Comparison of ENCODE assay signal across 19 cellular contexts in genomic region chr11:121533556-121534050, GRCh38.
DNase-seq lines count a peak whose midpoint lies in the region; ATAC-seq and TF ChIP-seq lines count a peak whose summit lies in the region.
"Had no signal": no experiment of that assay in that cellular context is flagged by ENCODE, and none has a peak within 500 bp of the region (broad histone marks: within the 10 kb centered on the region; RNA-seq: fewer than 3 reads in every experiment).

No MANE protein-coding gene starts in this region.

- DNase-seq in DMS153 treated with DMSO at 0.1 percent for 48 hours (lab: John Stamatoyannopoulos, UW; ENCODE audit: unreplicated experiment) (peak; percentile 13), DMS153 (lab: John Stamatoyannopoulos, UW) (no peak), T-helper 17 cell (no peak), endodermal cell (no peak), NCI-H2081 treated with DMSO at 0.1 percent for 48 hours (lab: John Stamatoyannopoulos, UW) (no peak)
- DNase-seq in CD8-positive, alpha-beta memory T cell = no peak
- DNase-seq: 8988T; activated CD4-positive, alpha-beta T cell treated with anti-CD3 and anti-CD28 coated beads for 4 hours; effector CD4-positive, alpha-beta T cell; GDM1; naive B cell; NCI-H187; stimulated activated CD4-positive, alpha-beta T cell treated with anti-CD3 and anti-CD28 coated beads, Interleukin-12 subunit alpha, Interleukin-12 subunit beta, amount 100 ng/mL, for 4 hours; T-helper 2 cell had no signal

- CTCF ChIA-PET in CD8-positive, alpha-beta memory T cell (lab: Charles Lee) = no interaction called here

- H3K4me1 Mint-ChIP-seq in CD8-positive, alpha-beta memory T cell = peaks cover 31 to 39% (median 37%) of the 10 kb centered on the region in 3 donors
- H3K4me1 Mint-ChIP-seq in T-helper 17 cell (peaks cover 22% of the 10 kb centered on the region), endodermal cell (peaks cover 9% of the 10 kb centered on the region)
- H3K4me1 Mint-ChIP-seq: CD14-positive monocyte had no signal

- TF ChIP-seq CTCF in endodermal cell (conservative IDR thresholded peaks at IDR 0.05) = no peak

- H3K9me3 ChIP-seq in CD8-positive, alpha-beta memory T cell (ENCODE audit: low read length) = peaks cover 9% of the 10 kb centered on the region
- H3K9me3 ChIP-seq in T-helper 17 cell (ENCODE audit: control insufficient read depth, low read length, poor library complexity, severe bottlenecking) (peaks cover 2% of the 10 kb centered on the region), endodermal cell (ENCODE audit: control insufficient read depth, low read length) (peaks cover 27% of the 10 kb centered on the region)
- H3K9me3 ChIP-seq: prostate gland, suprapubic skin had no signal

- H3K36me3 ChIP-seq in CD8-positive, alpha-beta memory T cell (ENCODE audit: insufficient read depth, low read length) = peaks cover 37% of the 10 kb centered on the region
- H3K36me3 ChIP-seq in endodermal cell (ENCODE audit: control insufficient read depth, insufficient read depth, low read length) = no peaks in the 10 kb centered on the region
- H3K36me3 ChIP-seq: prostate gland, suprapubic skin had no signal

- ATAC-seq in T-helper 17 cell = no peak
- no peak for ATAC-seq in activated CD4-positive, CD25-positive, alpha-beta regulatory T cell treated with anti-CD3 and anti-CD28 coated beads, Interleukin-2, amount 50 U/mL, for 24 hours
- ATAC-seq in HG02678 (IDR thresholded peaks at IDR 0.05; ENCODE audit: unreplicated experiment) = no peak

- peak overlapping the region in 1 of 7 donors; percentile 43 for H3K4me3 Mint-ChIP-seq in CD8-positive, alpha-beta memory T cell
- H3K4me3 Mint-ChIP-seq in T-helper 17 cell (no peak overlapping the region), endodermal cell (no peak overlapping the region)
- H3K4me3 Mint-ChIP-seq: CD14-positive monocyte had no signal

- H3K4me3 ChIP-seq in CD8-positive, alpha-beta memory T cell (ENCODE audit: low read length) = no peak overlapping the region
- no peak overlapping the region for H3K4me3 ChIP-seq in endodermal cell (ENCODE audit: low read length)
- H3K4me3 ChIP-seq: prostate gland, suprapubic skin had no signal

- no peak overlapping the region for H3K27ac ChIP-seq in CD8-positive, alpha-beta memory T cell (ENCODE audit: low read depth, low read length)
- no peak overlapping the region for H3K27ac ChIP-seq in endodermal cell (ENCODE audit: low read depth, low read length)
- H3K27ac ChIP-seq: prostate gland, suprapubic skin had no signal

- no peak overlapping the region for H3K9ac ChIP-seq in endodermal cell (ENCODE audit: extremely low read depth, low read length, poor library complexity, severe bottlenecking)

- 85 to 89% methylated on average over 2 to 4 of the region's 4 CpGs for WGBS in endodermal cell (ENCODE audit: insufficient coverage in 1 of 2, insufficient read length in 1 of 2), 2 experiments

- H3K27me3 ChIP-seq in CD8-positive, alpha-beta memory T cell (ENCODE audit: insufficient read depth, low read length, poor library complexity, severe bottlenecking) = no peaks in the 10 kb centered on the region
- no peaks in the 10 kb centered on the region for H3K27me3 ChIP-seq in endodermal cell (ENCODE audit: control insufficient read depth, insufficient read depth, low read length, poor library complexity, severe bottlenecking)
- H3K27me3 ChIP-seq: suprapubic skin had no signal

- POLR2A ChIA-PET in CD8-positive, alpha-beta memory T cell (lab: Charles Lee) = no interaction called here

- peaks cover 8 to 16% (median 12%) of the 10 kb centered on the region in 5 donors for H3K9me3 Mint-ChIP-seq in CD8-positive, alpha-beta memory T cell
- H3K9me3 Mint-ChIP-seq in endodermal cell = peaks cover 19% of the 10 kb centered on the region

- peaks cover 42 to 91% (median 43%) of the 10 kb centered on the region in 3 donors for H3K36me3 Mint-ChIP-seq in CD8-positive, alpha-beta memory T cell
- H3K36me3 Mint-ChIP-seq in T-helper 17 cell (ENCODE audit: low read depth) (peaks cover 15% of the 10 kb centered on the region), endodermal cell (ENCODE audit: low read depth) (peaks cover 42% of the 10 kb centered on the region)

- H3K27ac Mint-ChIP-seq in CD8-positive, alpha-beta memory T cell = peak overlapping the region; percentile 18 to 95 (median 79)
- H3K27ac Mint-ChIP-seq in T-helper 17 cell (peak overlapping the region; percentile 27), endodermal cell (peak overlapping the region; percentile 39)

- peaks cover 0 to 2% of the 10 kb centered on the region in 2 donors for H3K27me3 Mint-ChIP-seq in CD8-positive, alpha-beta memory T cell
- no peaks in the 10 kb centered on the region for H3K27me3 Mint-ChIP-seq in T-helper 17 cell
- H3K27me3 Mint-ChIP-seq in endodermal cell (ENCODE audit: insufficient read depth) = no peaks in the 10 kb centered on the region
- H3K27me3 Mint-ChIP-seq: naive B cell had no signal

- no peaks in the 10 kb centered on the region for H3K4me1 ChIP-seq in CD8-positive, alpha-beta memory T cell (ENCODE audit: insufficient read depth, low read length)
- H3K4me1 ChIP-seq in endodermal cell (ENCODE audit: control insufficient read depth, insufficient read depth, low read length) = no peaks in the 10 kb centered on the region
- H3K4me1 ChIP-seq: suprapubic skin had no signal

Comparison
In these comparisons a context has a peak if more than half of its experiments do, and no peak if none do; other contexts are left out.
1. H3K27ac Mint-ChIP-seq: peak in every context shown above with its lines; median percentile 79 in CD8-positive, alpha-beta memory T cell; 39 in endodermal cell; 27 in T-helper 17 cell.